ENCODE assay signal across 9 cellular contexts in the genomic region with DNA sequence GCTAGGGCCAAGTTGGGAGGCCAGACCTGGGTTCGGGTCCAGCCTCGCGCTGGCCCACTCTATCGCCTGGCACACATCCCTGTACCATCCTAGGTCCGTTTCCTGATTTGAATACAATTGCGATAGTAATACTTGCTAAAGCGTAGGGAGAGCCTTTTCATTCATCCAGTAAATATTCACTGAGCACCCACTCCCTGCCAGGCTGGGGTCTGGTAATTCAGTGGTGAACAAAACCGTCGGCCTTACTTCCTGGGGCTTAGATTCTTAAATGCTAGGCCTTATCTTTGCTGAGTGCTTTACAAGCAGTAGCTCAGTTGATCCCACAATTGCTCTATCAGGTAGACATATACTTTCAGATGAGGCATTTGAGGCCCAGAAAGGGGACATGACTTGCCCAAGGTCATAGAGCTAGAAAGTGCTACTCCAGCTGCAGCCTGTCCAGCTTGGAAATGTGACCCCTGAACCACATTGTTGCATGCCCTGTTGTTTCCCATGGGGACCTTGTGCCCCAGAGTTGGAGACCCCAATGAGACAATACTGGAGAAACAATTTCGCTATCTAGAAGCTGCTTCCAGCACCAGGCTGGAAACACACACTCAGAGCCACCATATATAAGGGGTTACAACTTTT. TPM values are rescaled to one million over a fixed set of nuclear protein-coding genes. Genes with fewer than 3 reads are reported as not detected.
DNase-seq lines count a peak whose midpoint lies in the region; ATAC-seq and TF ChIP-seq lines count a peak whose summit lies in the region.
"Had no signal": no experiment of that assay in that cellular context is flagged by ENCODE, and none has a peak within 500 bp of the region (broad histone marks: within the 10 kb centered on the region; RNA-seq: fewer than 3 reads in every experiment).

No MANE protein-coding gene starts in this region.

- peaks cover 44 to 58% (median 53%) of the 10 kb centered on the region in 10 experiments for H3K4me1 ChIP-seq in BLaER1 treated with 17β-estradiol and CSF1 and Interleukin-3, amounts not matched to agents 10 nM and 100 nM
- H3K4me1 ChIP-seq in Loucy (ENCODE audit: insufficient read depth, low read length, poor library complexity, severe bottlenecking) (peaks cover 43% of the 10 kb centered on the region), ectodermal cell (ENCODE audit: control insufficient read depth, insufficient read depth, low read length) (peaks cover 10% of the 10 kb centered on the region)

- H3K9me3 ChIP-seq in BLaER1 treated with 17β-estradiol and CSF1 and Interleukin-3, amounts not matched to agents 10 nM and 100 nM (replicated peaks in 1 of 11): peaks cover 0 to 9% (median 7%) of the 10 kb centered on the region in 11 experiments; a peak in 12 of 22 replicates
- no peaks in the 10 kb centered on the region for H3K9me3 ChIP-seq in Loucy (ENCODE audit: insufficient read depth, low read depth, low read length)
- no peaks in the 10 kb centered on the region for H3K9me3 ChIP-seq in ectodermal cell (ENCODE audit: control insufficient read depth, low read length)

- no peaks in the 10 kb centered on the region for H3K9me2 ChIP-seq in Loucy (replicated peaks; ENCODE audit: low read depth, low read length)

- no peaks in the 10 kb centered on the region for H3K9me3 Mint-ChIP-seq in natural killer cell treated with Interleukin-12 subunit alpha and Interleukin-12 subunit beta and Interleukin-15 and Interleukin-18, amount 100 ng/mL, for 72 hours

- H3K36me3 ChIP-seq in BLaER1 treated with 17β-estradiol and CSF1 and Interleukin-3, amounts not matched to agents 10 nM and 100 nM: peaks cover 34 to 58% (median 50%) of the 10 kb centered on the region in 11 experiments
- H3K36me3 ChIP-seq in Loucy (ENCODE audit: insufficient read depth, low read length) (peaks cover 4% of the 10 kb centered on the region; the same call in 1 of the 2 replicates), ectodermal cell (ENCODE audit: control insufficient read depth, insufficient read depth, low read length) (peaks cover 7% of the 10 kb centered on the region)

- peak overlapping the region; percentile 87 for H3K4me3 Mint-ChIP-seq in natural killer cell treated with Interleukin-12 subunit alpha and Interleukin-12 subunit beta and Interleukin-15 and Interleukin-18, amount 100 ng/mL, for 72 hours

- H3F3A ChIP-seq in Loucy (ENCODE audit: low read depth): peaks cover 2% of the 10 kb centered on the region; the same call in 1 of the 2 replicates

- peak overlapping the region; percentile 85; the same call in 1 of the 2 replicates for H2AFZ ChIP-seq in Loucy (ENCODE audit: low read length)

- H3K4me1 Mint-ChIP-seq in natural killer cell treated with Interleukin-12 subunit alpha and Interleukin-12 subunit beta and Interleukin-15 and Interleukin-18, amount 100 ng/mL, for 72 hours (ENCODE audit: low read depth in 2 of 2): peaks cover 43 to 47% of the 10 kb centered on the region in 2 donors

- peak overlapping the region; percentile 92 to 100 (median 100) for H3K4me2 ChIP-seq in BLaER1 treated with 17β-estradiol and CSF1 and Interleukin-3, amounts not matched to agents 10 nM and 100 nM
- peak overlapping the region; percentile 97 for H3K4me2 ChIP-seq in Loucy (ENCODE audit: low read depth, low read length, poor library complexity, severe bottlenecking)

- no peaks in the 10 kb centered on the region for H3K27me3 ChIP-seq in BLaER1 treated with 17β-estradiol and CSF1 and Interleukin-3, amounts not matched to agents 10 nM and 100 nM
- no peaks in the 10 kb centered on the region for H3K27me3 ChIP-seq in Loucy (ENCODE audit: insufficient read depth, low read length, poor library complexity, severe bottlenecking)
- no peaks in the 10 kb centered on the region for H3K27me3 ChIP-seq in ectodermal cell (ENCODE audit: control insufficient read depth, insufficient read depth, low read length, poor library complexity, severe bottlenecking)

- no peaks in the 10 kb centered on the region for H3K27me3 Mint-ChIP-seq in natural killer cell treated with Interleukin-12 subunit alpha and Interleukin-12 subunit beta and Interleukin-15 and Interleukin-18, amount 100 ng/mL, for 72 hours

- DNase-seq in natural killer cell treated with Interleukin-12 subunit alpha and Interleukin-12 subunit beta and Interleukin-15 and Interleukin-18, amount 100 ng/mL, for 72 hours (ENCODE audit: low spot score): peak; percentile 32
- DNase-seq in NCI-H2107 (lab: John Stamatoyannopoulos, UW): no peak
- DNase-seq in AG08395 (ENCODE audit: low spot score): no peak

- H4K20me1 ChIP-seq in BLaER1 treated with 17β-estradiol and CSF1 and Interleukin-3, amounts not matched to agents 10 nM and 100 nM: peaks cover 23 to 68% (median 40%) of the 10 kb centered on the region in 11 experiments; a peak in 19 of 22 replicates
- H4K20me1 ChIP-seq in Loucy (ENCODE audit: insufficient read depth, low read length, poor library complexity, severe bottlenecking): peaks cover 21% of the 10 kb centered on the region

- H3K36me3 Mint-ChIP-seq in natural killer cell treated with Interleukin-12 subunit alpha and Interleukin-12 subunit beta and Interleukin-15 and Interleukin-18, amount 100 ng/mL, for 72 hours: peaks cover 15% of the 10 kb centered on the region

- H3K27ac Mint-ChIP-seq in natural killer cell treated with Interleukin-12 subunit alpha and Interleukin-12 subunit beta and Interleukin-15 and Interleukin-18, amount 100 ng/mL, for 72 hours: peak overlapping the region; percentile 78 to 91

- peak overlapping the region; percentile 88 to 97 (median 92); a peak in 20 of 22 replicates for H3K9ac ChIP-seq in BLaER1 treated with 17β-estradiol and CSF1 and Interleukin-3, amounts not matched to agents 10 nM and 100 nM
- peak overlapping the region; percentile 91 for H3K9ac ChIP-seq in Loucy (ENCODE audit: low read depth, low read length, poor library complexity, severe bottlenecking)

- H3K27ac ChIP-seq in BLaER1 treated with 17β-estradiol and CSF1 and Interleukin-3, amounts not matched to agents 10 nM and 100 nM: peak overlapping the region in 10 of 11 experiments; percentile 83 to 92 (median 89); a peak in 18 of 22 replicates
- no peak overlapping the region for H3K27ac ChIP-seq in ectodermal cell (ENCODE audit: insufficient read depth, low read depth, low read length, poor library complexity, severe bottlenecking)

- WGBS in ectodermal cell, 2 experiments: 53 to 57% methylated on average over 10 of the region's 10 CpGs

- no peak for TF ChIP-seq CTCF in Loucy (conservative IDR thresholded peaks at IDR 0.05; ENCODE audit: low read length)

- peaks cover 37% of the 10 kb centered on the region; the same call in 1 of the 2 replicates for H3K79me2 ChIP-seq in Loucy (ENCODE audit: insufficient read depth, low read length)

- no peak for ATAC-seq in natural killer cell treated with Interleukin-12 subunit alpha and Interleukin-12 subunit beta and Interleukin-15 and Interleukin-18, amount 100 ng/mL, for 72 hours
- ATAC-seq in GM18498 (IDR thresholded peaks at IDR 0.05; ENCODE audit: unreplicated experiment) (no peak), HG02610 (IDR thresholded peaks at IDR 0.05; ENCODE audit: unreplicated experiment) (no peak)

- peak overlapping the region; percentile 70 to 93 (median 79) for H3K4me3 ChIP-seq in BLaER1 treated with 17β-estradiol and CSF1 and Interleukin-3, amounts not matched to agents 10 nM and 100 nM
- H3K4me3 ChIP-seq in Loucy (ENCODE audit: low read length, poor library complexity, severe bottlenecking) (peak overlapping the region; percentile 87), ectodermal cell (ENCODE audit: insufficient read depth, low read depth, low read length) (peak overlapping the region; percentile 78)

RNA-seq across cellular contexts. Expression of a gene that starts 0.7 kb away (rescaled TPM):
- 73.0 TPM for polyA plus RNA-seq in ectodermal cell (2013, experiment 1 of 4)
- polyA plus RNA-seq in ectodermal cell (2013, experiment 2 of 4): 68.7 TPM
- polyA plus RNA-seq in ectodermal cell (2013, experiment 3 of 4): 41.4 TPM
- 51.2 TPM for polyA plus RNA-seq in ectodermal cell (2013, experiment 4 of 4)
- 100 to 1,000 TPM in 1 of 2 donors, 10 to 100 TPM in 1; 74.3 to 124 TPM for total RNA-seq in natural killer cell treated with Interleukin-12 subunit alpha and Interleukin-12 subunit beta and Interleukin-15 and Interleukin-18, amount 100 ng/mL, for 72 hours

RNA-seq across cellular contexts. Expression of a gene that starts 1.4 kb away (rescaled TPM):
- polyA plus RNA-seq in ectodermal cell (2013, experiment 1 of 4): 7.4 TPM
- 9.0 TPM for polyA plus RNA-seq in ectodermal cell (2013, experiment 2 of 4)
- 7.2 TPM for polyA plus RNA-seq in ectodermal cell (2013, experiment 3 of 4)
- 7.1 TPM for polyA plus RNA-seq in ectodermal cell (2013, experiment 4 of 4)
- total RNA-seq in natural killer cell treated with Interleukin-12 subunit alpha and Interleukin-12 subunit beta and Interleukin-15 and Interleukin-18, amount 100 ng/mL, for 72 hours: 10 to 100 TPM in 1 of 2 donors, 1 to 10 TPM in 1; 9.6 to 10.7 TPM

RNA-seq across cellular contexts. Expression of a gene that starts 23.7 kb away (rescaled TPM):
- 17.6 TPM for polyA plus RNA-seq in ectodermal cell (2013, experiment 1 of 4)
- polyA plus RNA-seq in ectodermal cell (2013, experiment 2 of 4): 19.3 TPM
- 15.2 TPM for polyA plus RNA-seq in ectodermal cell (2013, experiment 3 of 4)
- 17.5 TPM for polyA plus RNA-seq in ectodermal cell (2013, experiment 4 of 4)
- under 1 TPM in 1 of 2 donors, not detected in 1; 0.31 TPM for total RNA-seq in natural killer cell treated with Interleukin-12 subunit alpha and Interleukin-12 subunit beta and Interleukin-15 and Interleukin-18, amount 100 ng/mL, for 72 hours

RNA-seq across cellular contexts. Expression of a gene that starts 31.0 kb away (rescaled TPM):
- polyA plus RNA-seq in ectodermal cell (2013, experiment 1 of 4): not detected
- 0.37 TPM for polyA plus RNA-seq in ectodermal cell (2013, experiment 2 of 4)
- polyA plus RNA-seq in ectodermal cell (2013, experiment 3 of 4): 0.32 TPM
- polyA plus RNA-seq in ectodermal cell (2013, experiment 4 of 4): 0.32 TPM
- not detected for total RNA-seq in natural killer cell treated with Interleukin-12 subunit alpha and Interleukin-12 subunit beta and Interleukin-15 and Interleukin-18, amount 100 ng/mL, for 72 hours
- total RNA-seq: SK-MEL-5 had no signal
